8 cellular contexts compared by ENCODE assay signal in the genomic region with DNA sequence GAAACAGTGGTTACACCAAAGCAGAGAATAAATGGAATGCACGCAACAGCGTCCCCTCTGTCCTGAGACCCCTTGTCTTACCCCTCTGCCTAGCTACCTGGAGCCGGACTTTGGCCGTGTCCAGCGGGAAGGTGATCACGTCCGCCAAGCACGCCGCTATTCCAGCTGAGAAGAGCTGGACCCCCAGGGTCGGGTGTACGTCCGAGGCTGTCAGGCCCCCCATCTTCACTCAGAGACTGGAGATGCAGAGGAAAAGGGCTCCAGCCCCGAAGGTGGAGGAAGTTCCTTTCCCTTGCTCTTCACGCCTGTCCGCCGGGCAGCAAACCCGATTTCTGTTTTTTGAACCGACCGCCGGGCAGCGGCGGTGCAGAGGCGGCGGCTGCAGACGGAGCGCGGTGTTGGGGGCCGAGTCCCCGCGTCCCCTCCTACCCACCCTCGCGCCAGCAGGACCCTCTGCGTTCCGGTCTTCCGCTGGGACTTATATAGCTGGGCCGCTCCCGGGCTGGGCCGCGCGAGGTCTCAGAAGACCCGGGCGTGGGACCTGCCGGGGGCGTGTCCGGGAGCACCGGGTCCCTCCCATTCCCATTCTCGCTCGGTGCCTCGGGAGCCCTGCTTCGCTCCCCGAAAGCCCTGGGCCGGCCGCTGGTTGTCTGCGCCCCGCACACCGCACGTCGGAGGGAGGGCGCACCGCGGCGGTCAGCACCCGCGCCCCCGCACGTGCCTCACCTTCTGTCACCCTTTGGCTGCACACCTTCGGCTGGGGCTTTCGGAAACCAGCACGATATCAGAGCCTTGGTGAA. TPM values are rescaled to one million over a fixed set of nuclear protein-coding genes. Genes with fewer than 3 reads are reported as not detected.
DNase-seq lines count a peak whose midpoint lies in the region; ATAC-seq, FAIRE-seq and TF ChIP-seq lines count a peak whose summit lies in the region.

A gene with protein sequence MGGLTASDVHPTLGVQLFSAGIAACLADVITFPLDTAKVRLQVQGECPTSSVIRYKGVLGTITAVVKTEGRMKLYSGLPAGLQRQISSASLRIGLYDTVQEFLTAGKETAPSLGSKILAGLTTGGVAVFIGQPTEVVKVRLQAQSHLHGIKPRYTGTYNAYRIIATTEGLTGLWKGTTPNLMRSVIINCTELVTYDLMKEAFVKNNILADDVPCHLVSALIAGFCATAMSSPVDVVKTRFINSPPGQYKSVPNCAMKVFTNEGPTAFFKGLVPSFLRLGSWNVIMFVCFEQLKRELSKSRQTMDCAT (minus strand): TSS at position 455 of the 800 bp plus-strand sequence. CDS start 232 bp downstream, at position 223.

- no peak within 1 kb of the TSS for H3K27ac ChIP-seq in pancreas

- peaks cover 7% of the 10 kb centered on the region for H3K4me1 Mint-ChIP-seq in glutamatergic neuron (ENCODE audit: low read depth, unreplicated experiment)

- H3K36me3 Mint-ChIP-seq in glutamatergic neuron (ENCODE audit: unreplicated experiment): peaks cover 19% of the 10 kb centered on the region

- H3K4me1 ChIP-seq in pancreas: peaks cover 0 to 3% (median 0%) of the 10 kb centered on the region in 3 donors

- TF ChIP-seq CTCF in glutamatergic neuron (IDR thresholded peaks at IDR 0.05; ENCODE audit: partially characterized antibody, unreplicated experiment): no peak
- no peak for TF ChIP-seq CTCF in pancreas (IDR thresholded peaks at IDR 0.05)

- peak; percentile 76 to 94 (median 88) for ATAC-seq in pancreas
- no peak for ATAC-seq in GM18861 (IDR thresholded peaks at IDR 0.05; ENCODE audit: unreplicated experiment)

- H3K36me3 ChIP-seq in pancreas: no peaks in the 10 kb centered on the region

- no peaks in the 10 kb centered on the region for H3K27me3 ChIP-seq in pancreas

- peak within 1 kb of the TSS; percentile 23 to 66 (median 34) for H3K4me3 ChIP-seq in pancreas

- WGBS in pancreas, 2 donors: 1 to 2% methylated on average over 61 to 69 of the region's 69 CpGs

- H3K4me3 Mint-ChIP-seq in glutamatergic neuron (ENCODE audit: unreplicated experiment): peak within 1 kb of the TSS; percentile 88

- no peak for FAIRE-seq in pancreas (lab: Jason Lieb, UNC)

- H3K9me3 Mint-ChIP-seq in glutamatergic neuron (ENCODE audit: unreplicated experiment): peaks cover 2% of the 10 kb centered on the region

- no peak within 1 kb of the TSS for H3K27ac Mint-ChIP-seq in glutamatergic neuron (ENCODE audit: unreplicated experiment)

- DNase-seq in EL (peak; percentile 13), SW480 (ENCODE audit: low spot score) (peak; percentile 1), glutamatergic neuron (peak; percentile 54), pancreas (peak; percentile 25 to 78 (median 41)), cortex of kidney (lab: John Stamatoyannopoulos, UW) (no peak), mesenteric fat pad (ENCODE audit: low spot score) (no peak), NCI-H1092 treated with DMSO at 0.1 percent for 48 hours (lab: John Stamatoyannopoulos, UW) (no peak)

- no peaks in the 10 kb centered on the region for H3K9me3 ChIP-seq in pancreas

- peaks cover 19% of the 10 kb centered on the region for H3K27me3 Mint-ChIP-seq in glutamatergic neuron (ENCODE audit: unreplicated experiment)

- intact Hi-C loops in pancreas (cut with DNase I): loop anchor here in 1 of 3 donors (10.0 kb wide), 1 partner anchor 546 kb away; no protein-coding TSS in a partner anchor

RNA-seq across cellular contexts. Expression of the gene that starts here (rescaled TPM):
- total RNA-seq in glutamatergic neuron (ENCODE audit: unreplicated experiment) (not detected), pancreas (not detected), mesenteric fat pad (not detected)
- polyA plus RNA-seq in pancreas: under 1 TPM in 1 of 2 donors, not detected in 1; 0.11 TPM

Comparison
In these comparisons a context has a peak if more than half of its experiments do, and no peak if none do; other contexts are left out.
1. Peak in DNase-seq in glutamatergic neuron; RNA of the gene not detected or under 1 TPM.
2. Peak in DNase-seq, ATAC-seq and H3K4me3 ChIP-seq in pancreas; RNA of the gene not detected or under 1 TPM.
3. DNase-seq: peak in EL (single experiment) and SW480 (single experiment); none in cortex of kidney (single experiment), mesenteric fat pad (single experiment) and NCI-H1092 treated with DMSO at 0.1 percent for 48 hours (single experiment).